In genomic region chr10:112435013-112435619, GRCh38 we compare ENCODE assay signal across 9 cellular contexts. TPM values are rescaled to one million over a fixed set of nuclear protein-coding genes. Genes with fewer than 3 reads are reported as not detected.
DNase-seq lines count a peak whose midpoint lies in the region; ATAC-seq and TF ChIP-seq lines count a peak whose summit lies in the region.
"Had no signal": no experiment of that assay in that cellular context is flagged by ENCODE, and none has a peak within 500 bp of the region (broad histone marks: within the 10 kb centered on the region; RNA-seq: fewer than 3 reads in every experiment).

No MANE protein-coding gene starts in this region.

- CTCF ChIA-PET in MCF 10A (lab: Yijun Ruan, JAX), result interaction anchor here (0.5 to 5.6 kb wide), 42 partner anchors 9 to 934 kb away, joined by 3 to 68 read pairs (median 5); partner anchors contain the start of genes ACSL5, GPAM, VTI1A and ZDHHC6

- H2BK15ac ChIP-seq in mesenchymal stem cell (ENCODE audit: low read depth, poor library complexity, severe bottlenecking), result no peak overlapping the region

- H3K9ac ChIP-seq in mesenchymal stem cell (ENCODE audit: low read length), result no peak overlapping the region

- peak; percentile 47 for TF ChIP-seq CTCF in MCF 10A (IDR thresholded peaks at IDR 0.05; ENCODE audit: unreplicated experiment)

- H3K4me3 ChIP-seq in CD4-positive, CD25-positive, alpha-beta regulatory T cell (ENCODE audit: low read depth, low read length), result no peak overlapping the region
- H3K4me3 ChIP-seq in mesenchymal stem cell (ENCODE audit: insufficient read depth in 1 of 2, low read depth in 1 of 2, low read length in 2 of 2) (no peak overlapping the region), aorta (ENCODE audit: low read length in 2 of 2) (no peak overlapping the region)
- H3K4me3 ChIP-seq: skin epidermis had no signal

- BruUV-seq in MCF 10A (replicated peaks; lab: Mats Ljungman, UMichigan), result no TSS peak

- POLR2A ChIA-PET in MCF 10A (lab: Yijun Ruan, JAX), result interaction anchor here (0.7 to 2.4 kb wide), 8 partner anchors 11 to 252 kb away, joined by 3 to 26 read pairs (median 4); partner anchors contain the start of genes GPAM, VTI1A and ZDHHC6

- H3K27ac ChIP-seq in CD4-positive, CD25-positive, alpha-beta regulatory T cell (ENCODE audit: insufficient read depth, low read length, poor library complexity, severe bottlenecking), result no peak overlapping the region
- no peak overlapping the region for H3K27ac ChIP-seq in mesenchymal stem cell (ENCODE audit: low read length, poor library complexity, severe bottlenecking)
- H3K27ac ChIP-seq in aorta (ENCODE audit: low read depth in 1 of 2, low read length in 2 of 2), result no peak overlapping the region
- H3K27ac ChIP-seq: skin epidermis had no signal

- no peak overlapping the region for H4K8ac ChIP-seq in mesenchymal stem cell (ENCODE audit: low read length)

- no peaks in the 10 kb centered on the region for H3K9me3 ChIP-seq in CD4-positive, CD25-positive, alpha-beta regulatory T cell (ENCODE audit: control insufficient read depth in 2 of 2, low read length in 2 of 2)
- no peaks in the 10 kb centered on the region for H3K9me3 ChIP-seq in mesenchymal stem cell (ENCODE audit: control insufficient read depth, low read length)
- H3K9me3 ChIP-seq in aorta (ENCODE audit: control insufficient read depth, low read length), result no peaks in the 10 kb centered on the region

- H3K4ac ChIP-seq in mesenchymal stem cell (ENCODE audit: low read depth in 1 of 2, low read length in 2 of 2), result no peak overlapping the region

- H3K18ac ChIP-seq in mesenchymal stem cell (ENCODE audit: low read depth in 1 of 2, low read length in 2 of 2), result no peak overlapping the region

- no peak overlapping the region for H3K4me2 ChIP-seq in mesenchymal stem cell (ENCODE audit: low read length, poor library complexity, severe bottlenecking)

- H2BK120ac ChIP-seq in mesenchymal stem cell (ENCODE audit: low read depth, low read length), result no peak overlapping the region

- H3K4me3 Mint-ChIP-seq in CD4-positive, CD25-positive, alpha-beta regulatory T cell, result no peak overlapping the region
- no peak overlapping the region for H3K4me3 Mint-ChIP-seq in MCF 10A (ENCODE audit: unreplicated experiment)

- peak overlapping the region in 1 of 3 donors; percentile 55 for H3K27ac Mint-ChIP-seq in CD4-positive, CD25-positive, alpha-beta regulatory T cell
- H3K27ac Mint-ChIP-seq in MCF 10A (ENCODE audit: low read depth, unreplicated experiment), result no peak overlapping the region

- ATAC-seq in CD4-positive, CD25-positive, alpha-beta regulatory T cell (ENCODE audit: low read depth in 2 of 2), result no peak
- ATAC-seq in GM21423 (IDR thresholded peaks at IDR 0.05; ENCODE audit: unreplicated experiment) (no peak), aorta (ENCODE audit: low FRiP score) (no peak)

- no peaks in the 10 kb centered on the region for H3K27me3 ChIP-seq in CD4-positive, CD25-positive, alpha-beta regulatory T cell (ENCODE audit: control insufficient read depth, insufficient read depth, low read length)
- H3K27me3 ChIP-seq in mesenchymal stem cell (ENCODE audit: control insufficient read depth in 1 of 2, insufficient read depth in 1 of 2, low read length in 2 of 2), result no peaks in the 10 kb centered on the region
- H3K27me3 ChIP-seq in aorta (ENCODE audit: control insufficient read depth in 1 of 2, insufficient read depth in 2 of 2, low read length in 1 of 2), result no peaks in the 10 kb centered on the region

- H2BK5ac ChIP-seq in mesenchymal stem cell (ENCODE audit: low read depth, low read length, poor library complexity, severe bottlenecking), result no peak overlapping the region

- no peak overlapping the region for H2BK12ac ChIP-seq in mesenchymal stem cell (ENCODE audit: low read length in 2 of 2)

- peak in 2 of 3 donors; percentile 38 to 58 for DNase-seq in CD4-positive, CD25-positive, alpha-beta regulatory T cell
- peak; percentile 5 for DNase-seq in KG1 (lab: John Stamatoyannopoulos, UW)
- peak; percentile 45 for DNase-seq in MCF 10A (ENCODE audit: unreplicated experiment)
- peak; percentile 56 for DNase-seq in mesenchymal stem cell
- DNase-seq in activated gamma-delta T cell treated with Interleukin-2 at 50 U/mL for 16 hours, result no peak
- DNase-seq in posterior cingulate gyrus, result no peak
- no peak for DNase-seq in aorta

- H2AFZ ChIP-seq in mesenchymal stem cell (ENCODE audit: low read depth, low read length), result no peak overlapping the region

- H3K14ac ChIP-seq in mesenchymal stem cell (ENCODE audit: low read length in 2 of 2), result no peak overlapping the region

- H3K4me1 ChIP-seq in CD4-positive, CD25-positive, alpha-beta regulatory T cell (ENCODE audit: control insufficient read depth, insufficient read depth, low read length, poor library complexity, severe bottlenecking), result no peaks in the 10 kb centered on the region
- H3K4me1 ChIP-seq in mesenchymal stem cell (ENCODE audit: control insufficient read depth, insufficient read depth, low read depth, low read length), result no peaks in the 10 kb centered on the region
- no peaks in the 10 kb centered on the region for H3K4me1 ChIP-seq in aorta (ENCODE audit: control insufficient read depth in 1 of 2, insufficient read depth in 2 of 2, low read length in 2 of 2)

- peaks cover 3% of the 10 kb centered on the region for H3K79me1 ChIP-seq in mesenchymal stem cell (replicated peaks; ENCODE audit: low read length, poor library complexity, severe bottlenecking)

- H2AK5ac ChIP-seq in mesenchymal stem cell (ENCODE audit: low read length, severe bottlenecking), result no peak overlapping the region

- H3K27me3 Mint-ChIP-seq in CD4-positive, CD25-positive, alpha-beta regulatory T cell, result no peaks in the 10 kb centered on the region
- H3K27me3 Mint-ChIP-seq in MCF 10A (ENCODE audit: insufficient read depth, unreplicated experiment), result no peaks in the 10 kb centered on the region

- H3K4me1 Mint-ChIP-seq in CD4-positive, CD25-positive, alpha-beta regulatory T cell, result peaks cover 0 to 16% (median 6%) of the 10 kb centered on the region in 4 donors
- no peaks in the 10 kb centered on the region for H3K4me1 Mint-ChIP-seq in MCF 10A (ENCODE audit: insufficient read depth, unreplicated experiment)

- H3K36me3 ChIP-seq in CD4-positive, CD25-positive, alpha-beta regulatory T cell (ENCODE audit: control insufficient read depth, insufficient read depth, low read length), result peaks cover 77% of the 10 kb centered on the region
- H3K36me3 ChIP-seq in mesenchymal stem cell (ENCODE audit: control insufficient read depth in 1 of 2, insufficient read depth in 2 of 2, low read depth in 1 of 2, low read length in 2 of 2) (peaks cover 5 to 94% of the 10 kb centered on the region in 2 experiments), aorta (ENCODE audit: control insufficient read depth in 1 of 2, insufficient read depth in 2 of 2, low read length in 1 of 2) (peaks cover 12% of the 10 kb centered on the region in 2 donors)

- H3K9me3 Mint-ChIP-seq in CD4-positive, CD25-positive, alpha-beta regulatory T cell, result no peaks in the 10 kb centered on the region
- no peaks in the 10 kb centered on the region for H3K9me3 Mint-ChIP-seq in MCF 10A (ENCODE audit: unreplicated experiment)

- intact Hi-C loops in MCF 10A (cut with micrococcal nuclease) (loop anchor here (1.0 to 10.0 kb wide), 3 partner anchors 120 to 295 kb away; no protein-coding TSS in a partner anchor), posterior cingulate gyrus (cut with DNase I) (no loop called here), aorta (cut with DNase I) (loop anchor here (10.0 kb wide), 2 partner anchors 120 to 260 kb away; no protein-coding TSS in a partner anchor)

- peaks cover 23% of the 10 kb centered on the region for H3K36me3 Mint-ChIP-seq in CD4-positive, CD25-positive, alpha-beta regulatory T cell
- peaks cover 70% of the 10 kb centered on the region for H3K36me3 Mint-ChIP-seq in MCF 10A (ENCODE audit: insufficient read depth, unreplicated experiment)

- no peak overlapping the region for H3K23ac ChIP-seq in mesenchymal stem cell (ENCODE audit: low read length in 2 of 2)

- H4K91ac ChIP-seq in mesenchymal stem cell (ENCODE audit: low read length), result no peak overlapping the region

- WGBS in mesenchymal stem cell, result no CpG with 5 or more reads among the region's 2 CpGs
- WGBS in aorta, 2 donors, result 83 to 91% methylated on average over 2 of the region's 2 CpGs

RNA-seq across cellular contexts. Expression of gene ZDHHC6, which starts 11.6 kb away (rescaled TPM):
- 36.6 TPM for total RNA-seq in CD4-positive, CD25-positive, alpha-beta regulatory T cell
- polyA plus RNA-seq in CD4-positive, CD25-positive, alpha-beta regulatory T cell, result 10 to 100 TPM; 39.6 to 60.7 (median 49.3) TPM
- total RNA-seq in MCF 10A (2022) (25.9 and 26.3 TPM in 2 replicates), aorta (10 to 100 TPM; 27.7 to 28.7 TPM)
- 17.5 TPM for polyA plus RNA-seq in mesenchymal stem cell (2013, experiment 1 of 2)
- polyA plus RNA-seq in mesenchymal stem cell (2013, experiment 2 of 2), result 17.1 TPM
- polyA plus RNA-seq in aorta, result 10 to 100 TPM; 24.8 to 41.7 TPM

RNA-seq across cellular contexts. Expression of gene VTI1A, which starts 11.9 kb away (rescaled TPM):
- total RNA-seq in CD4-positive, CD25-positive, alpha-beta regulatory T cell, result 77.7 TPM
- 10 to 100 TPM; 25.5 to 40.0 (median 31.8) TPM for polyA plus RNA-seq in CD4-positive, CD25-positive, alpha-beta regulatory T cell
- total RNA-seq in MCF 10A (2022), result 44.4 and 58.1 TPM in 2 replicates
- polyA plus RNA-seq in mesenchymal stem cell (2013, experiment 1 of 2), result 12.8 TPM
- polyA plus RNA-seq in mesenchymal stem cell (2013, experiment 2 of 2), result 12.5 TPM
- 10 to 100 TPM; 37.4 to 43.1 TPM for total RNA-seq in aorta
- 1 to 10 TPM; 8.6 to 9.0 TPM for polyA plus RNA-seq in aorta

Comparison
In these comparisons a context has a peak if more than half of its experiments do, and no peak if none do; other contexts are left out.
1. DNase-seq: peak in CD4-positive, CD25-positive, alpha-beta regulatory T cell (2 of 3), KG1 (single experiment), MCF 10A (single experiment) and mesenchymal stem cell (single experiment); none in activated gamma-delta T cell treated with Interleukin-2 at 50 U/mL for 16 hours (single experiment), posterior cingulate gyrus (0 of 10) and aorta (0 of 2).